15 cellular contexts compared by ENCODE assay signal in genomic region chr5:36443941-36444340, GRCh38.
"Had no signal": no experiment of that assay in that cellular context is flagged by ENCODE, and none has a peak within 500 bp of the region (broad histone marks: within the 10 kb centered on the region; RNA-seq: fewer than 3 reads in every experiment).

No MANE protein-coding gene starts in this region.

- H3K4me1 ChIP-seq: right atrium auricular region had no signal

- H3K9me3 Mint-ChIP-seq: activated naive CD8-positive, alpha-beta T cell treated with anti-CD3 and anti-CD28 coated beads, Interleukin-2, amount 10 ng/mL, durations not matched to agents 7 days and 5 days; endodermal cell; natural killer cell treated with Interleukin-12 subunit alpha and Interleukin-12 subunit beta and Interleukin-15 and Interleukin-18, amount 100 ng/mL, for 72 hours; T-helper 2 cell treated with Interferon-gamma antibody and Interleukin-4, amounts not matched to agents 5 μg/mL and 100 μg/mL, for 36 hours had no signal

- DNase-seq: activated naive CD4-positive, alpha-beta T cell; activated naive CD8-positive, alpha-beta T cell treated with anti-CD3 and anti-CD28 coated beads, Interleukin-2, amount 10 ng/mL, durations not matched to agents 7 days and 5 days; endodermal cell; erythroblast; kidney glomerular epithelial cell; mesenchymal stem cell; stimulated activated CD4-positive, alpha-beta T cell treated with anti-CD3 and anti-CD28 coated beads, Interleukin-4, amount 100 ng/mL, for 24 hours; stimulated activated naive CD4-positive, alpha-beta T cell treated with Interleukin-2 at 50 U/mL for 16 hours had no signal

- H3K27ac Mint-ChIP-seq: activated naive CD8-positive, alpha-beta T cell treated with anti-CD3 and anti-CD28 coated beads, Interleukin-2, amount 10 ng/mL, durations not matched to agents 7 days and 5 days; activated T-helper 1 cell treated with anti-CD3 and anti-CD28 coated beads, Interleukin-12 subunit alpha, Interleukin-12 subunit beta, Interleukin-2, Interleukin-4 antibody, amounts not matched to agents 30 ng/mL and 10 ng/mL and 1 ng/mL, durations not matched to agents 14 hours and 24 hours and 36 hours; natural killer cell treated with Interleukin-12 subunit alpha and Interleukin-12 subunit beta and Interleukin-15 and Interleukin-18, amount 100 ng/mL, for 72 hours; T-helper 2 cell treated with Interferon-gamma antibody and Interleukin-4, amounts not matched to agents 5 μg/mL and 100 μg/mL, for 36 hours had no signal

- H3K9me3 ChIP-seq: right atrium auricular region had no signal

- ATAC-seq: activated CD4-positive, CD25-positive, alpha-beta regulatory T cell treated with anti-CD3 and anti-CD28 coated beads, Interleukin-2, amount 50 U/mL, for 24 hours; natural killer cell treated with Interleukin-12 subunit alpha and Interleukin-12 subunit beta and Interleukin-15 and Interleukin-18, amount 100 ng/mL, for 72 hours had no signal

- H3K27ac ChIP-seq: right atrium auricular region had no signal

- H3K4me3 Mint-ChIP-seq: activated naive CD8-positive, alpha-beta T cell treated with anti-CD3 and anti-CD28 coated beads, Interleukin-2, amount 10 ng/mL, durations not matched to agents 7 days and 5 days; activated T-helper 1 cell treated with anti-CD3 and anti-CD28 coated beads, Interleukin-12 subunit alpha, Interleukin-12 subunit beta, Interleukin-2, Interleukin-4 antibody, amounts not matched to agents 30 ng/mL and 10 ng/mL and 1 ng/mL, durations not matched to agents 14 hours and 24 hours and 36 hours; endodermal cell; natural killer cell treated with Interleukin-12 subunit alpha and Interleukin-12 subunit beta and Interleukin-15 and Interleukin-18, amount 100 ng/mL, for 72 hours; T-helper 2 cell treated with Interferon-gamma antibody and Interleukin-4, amounts not matched to agents 5 μg/mL and 100 μg/mL, for 36 hours had no signal

- H3K36me3 Mint-ChIP-seq: activated naive CD8-positive, alpha-beta T cell treated with anti-CD3 and anti-CD28 coated beads, Interleukin-2, amount 10 ng/mL, durations not matched to agents 7 days and 5 days; natural killer cell treated with Interleukin-12 subunit alpha and Interleukin-12 subunit beta and Interleukin-15 and Interleukin-18, amount 100 ng/mL, for 72 hours had no signal

- H3K4me3 ChIP-seq: dorsolateral prefrontal cortex, right atrium auricular region, skin epidermis had no signal

- H3K36me3 ChIP-seq: right atrium auricular region had no signal

- H3K27me3 ChIP-seq: dorsolateral prefrontal cortex, right atrium auricular region had no signal
